23 cellular contexts compared by ENCODE assay signal in the genomic region with DNA sequence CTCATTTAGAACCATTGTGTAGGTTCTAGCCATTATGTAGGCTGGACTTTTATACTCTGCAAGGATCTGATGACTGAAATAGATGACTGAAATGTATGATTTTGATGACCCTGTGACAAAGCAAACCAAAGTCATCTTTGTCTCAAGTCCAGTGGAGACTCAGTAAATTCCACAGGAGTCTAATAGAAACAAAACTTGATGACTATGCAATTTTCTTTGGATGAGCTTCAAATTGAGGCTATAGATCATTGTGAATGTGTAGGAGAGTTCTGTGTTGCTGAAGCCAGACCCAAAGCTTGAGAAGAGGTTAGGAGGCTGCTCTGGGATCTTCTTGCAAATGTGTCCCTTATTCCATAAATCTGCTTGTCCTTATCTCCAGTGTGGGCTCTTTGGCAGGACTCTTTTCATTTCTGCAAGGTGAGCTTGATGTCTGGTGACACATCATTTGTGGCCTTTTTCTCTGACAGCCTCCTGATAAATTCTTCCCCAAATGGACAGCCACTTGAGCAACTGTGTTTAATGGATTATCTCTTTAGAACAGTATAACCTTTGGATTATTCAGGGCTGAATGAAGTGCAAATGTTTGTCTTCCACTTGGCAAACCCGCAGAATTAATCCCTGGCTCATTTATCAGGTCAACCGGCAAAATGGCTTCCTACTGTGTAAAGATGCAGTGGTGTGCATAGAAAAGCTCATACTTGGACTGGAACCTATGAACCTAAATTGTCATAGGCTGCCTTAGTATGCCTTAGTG.
"Had no signal": no experiment of that assay in that cellular context is flagged by ENCODE, and none has a peak within 500 bp of the region (broad histone marks: within the 10 kb centered on the region; RNA-seq: fewer than 3 reads in every experiment).

No MANE protein-coding gene starts in this region.

- ATAC-seq: effector memory CD8-positive, alpha-beta T cell had no signal

- H3K27ac ChIP-seq: adrenal gland, ascending aorta, dorsolateral prefrontal cortex, esophagus muscularis mucosa, hepatocyte, testis, uterus had no signal

- H3K4me2 ChIP-seq: hepatocyte had no signal

- H3K79me2 ChIP-seq: hepatocyte had no signal

- H3K4me3 ChIP-seq: adrenal gland, ascending aorta, dorsolateral prefrontal cortex, esophagus muscularis mucosa, hepatocyte, mucosa of descending colon, testis, uterus had no signal

- H2AFZ ChIP-seq: hepatocyte had no signal

- FAIRE-seq: frontal cortex had no signal

- H3K36me3 Mint-ChIP-seq: activated naive CD8-positive, alpha-beta T cell; immature natural killer cell; memory B cell; naive B cell had no signal

- H3K9me3 Mint-ChIP-seq: activated T-cell treated with anti-CD3 and anti-CD28 coated beads, Interleukin-2, amount 50 U/mL, for 4 hours; activated T-helper 2 cell treated with anti-CD3 and anti-CD28 coated beads, Interferon-gamma antibody, Interleukin-2, Interleukin-4, amounts not matched to agents 10 μg/mL and 5 μg/mL and 100 μg/mL, durations not matched to agents 14 hours and 24 hours and 36 hours; effector memory CD8-positive, alpha-beta T cell; memory B cell had no signal

- H3K4me1 ChIP-seq: adrenal gland, ascending aorta, esophagus muscularis mucosa, testis, uterus had no signal

- H3K9me3 ChIP-seq: ascending aorta, esophagus muscularis mucosa, mucosa of descending colon, testis, uterus had no signal

- H3K27ac Mint-ChIP-seq: activated naive CD8-positive, alpha-beta T cell; activated T-helper 2 cell treated with anti-CD3 and anti-CD28 coated beads, Interferon-gamma antibody, Interleukin-2, Interleukin-4, amounts not matched to agents 10 μg/mL and 5 μg/mL and 100 μg/mL, durations not matched to agents 14 hours and 24 hours and 36 hours; effector memory CD8-positive, alpha-beta T cell; memory B cell; naive B cell had no signal

- H3K27me3 ChIP-seq: adrenal gland, ascending aorta, esophagus muscularis mucosa, hepatocyte, testis, uterus had no signal

- H3K36me3 ChIP-seq: adrenal gland, ascending aorta, esophagus muscularis mucosa, uterus had no signal

- DNase-seq: activated CD4-positive, alpha-beta T cell treated with anti-CD3 and anti-CD28 coated beads for 1 hour; activated CD8-positive, alpha-beta memory T cell treated with anti-CD3 and anti-CD28 coated beads, Interleukin-2, amount 50 U/mL, for 4 hours; activated naive CD4-positive, alpha-beta T cell; activated T-cell treated with anti-CD3 and anti-CD28 coated beads, Interleukin-2, amount 50 U/mL, for 4 hours; central memory CD4-positive, alpha-beta T cell; left ventricle myocardium superior; naive B cell; T-helper 9 cell had no signal

- H3K4me3 Mint-ChIP-seq: activated naive CD8-positive, alpha-beta T cell; activated T-cell treated with anti-CD3 and anti-CD28 coated beads, Interleukin-2, amount 50 U/mL, for 4 hours; effector memory CD8-positive, alpha-beta T cell; immature natural killer cell; memory B cell; naive B cell; neural crest cell had no signal

- H3K4me1 Mint-ChIP-seq: immature natural killer cell, memory B cell, naive B cell, neural crest cell had no signal
